ENCODE assay signal across 1 cellular context in the genomic region with DNA sequence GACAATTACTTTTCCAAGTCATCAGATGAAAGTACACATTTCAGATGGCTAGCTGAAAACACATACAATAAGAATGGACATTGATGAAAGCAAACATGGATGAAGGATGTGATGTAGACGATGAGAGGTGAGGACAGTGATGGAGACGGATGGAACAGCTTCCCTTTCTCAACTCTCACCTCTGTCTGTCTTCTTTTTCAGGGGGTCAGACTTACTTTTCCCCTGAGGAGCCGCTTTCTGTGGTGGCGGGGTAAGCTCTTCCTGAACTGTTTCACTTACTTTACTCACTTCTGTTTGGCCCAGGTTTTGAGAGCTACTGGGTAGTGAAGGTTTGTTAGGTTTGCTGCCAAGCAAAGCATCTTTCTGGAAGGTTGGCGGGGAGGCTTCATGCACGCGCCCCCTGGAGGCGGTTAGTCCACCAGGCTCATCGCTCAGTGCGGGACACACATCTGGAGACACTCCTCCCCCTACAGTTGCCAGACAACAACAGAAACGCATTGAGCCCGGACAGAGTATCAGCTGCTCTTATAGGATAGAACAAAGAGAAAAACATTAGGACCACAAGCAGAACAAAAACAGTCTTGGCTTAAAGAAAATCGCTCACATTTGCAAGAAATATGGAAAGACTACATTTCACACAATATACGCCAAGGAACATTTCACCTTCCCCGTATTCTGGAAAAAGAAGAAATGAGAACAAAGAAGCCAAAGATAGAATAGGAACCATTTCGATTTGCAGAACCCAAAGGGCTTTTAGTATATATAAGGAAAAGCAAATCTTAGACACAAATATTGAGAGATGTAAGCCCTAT.
TF ChIP-seq lines count a peak whose summit lies in the region.

No MANE protein-coding gene starts in this region.

TF ChIP-seq in HepG2, 621 proteins besides CTCF, POLR2A, EP300 and RAD21 (continued from another document):
- peak; percentile 65; the same call in 1 of the 2 replicates for TF ChIP-seq ERF (CRISPR knock-in tag; IDR thresholded peaks at IDR 0.05)
- TF ChIP-seq HMG20B (CRISPR knock-in tag; conservative IDR thresholded peaks at IDR 0.05), result 0 out of 2 replicates have a peak, but pooled peaks have one; percentile 30
- TF ChIP-seq ZNF543 (CRISPR knock-in tag; IDR thresholded peaks at IDR 0.05), result no peak
- TF ChIP-seq, protein P1, sequence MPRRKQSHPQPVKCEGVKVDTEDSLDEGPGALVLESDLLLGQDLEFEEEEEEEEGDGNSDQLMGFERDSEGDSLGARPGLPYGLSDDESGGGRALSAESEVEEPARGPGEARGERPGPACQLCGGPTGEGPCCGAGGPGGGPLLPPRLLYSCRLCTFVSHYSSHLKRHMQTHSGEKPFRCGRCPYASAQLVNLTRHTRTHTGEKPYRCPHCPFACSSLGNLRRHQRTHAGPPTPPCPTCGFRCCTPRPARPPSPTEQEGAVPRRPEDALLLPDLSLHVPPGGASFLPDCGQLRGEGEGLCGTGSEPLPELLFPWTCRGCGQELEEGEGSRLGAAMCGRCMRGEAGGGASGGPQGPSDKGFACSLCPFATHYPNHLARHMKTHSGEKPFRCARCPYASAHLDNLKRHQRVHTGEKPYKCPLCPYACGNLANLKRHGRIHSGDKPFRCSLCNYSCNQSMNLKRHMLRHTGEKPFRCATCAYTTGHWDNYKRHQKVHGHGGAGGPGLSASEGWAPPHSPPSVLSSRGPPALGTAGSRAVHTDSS (CRISPR knock-in tag; conservative IDR thresholded peaks at IDR 0.05), result no peak
- no peak for TF ChIP-seq NBN (conservative IDR thresholded peaks at IDR 0.05)
- TF ChIP-seq, protein P2, sequence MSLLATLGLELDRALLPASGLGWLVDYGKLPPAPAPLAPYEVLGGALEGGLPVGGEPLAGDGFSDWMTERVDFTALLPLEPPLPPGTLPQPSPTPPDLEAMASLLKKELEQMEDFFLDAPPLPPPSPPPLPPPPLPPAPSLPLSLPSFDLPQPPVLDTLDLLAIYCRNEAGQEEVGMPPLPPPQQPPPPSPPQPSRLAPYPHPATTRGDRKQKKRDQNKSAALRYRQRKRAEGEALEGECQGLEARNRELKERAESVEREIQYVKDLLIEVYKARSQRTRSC (CRISPR knock-in tag; IDR thresholded peaks at IDR 0.05; ENCODE audit: low read depth), result no peak
TF ChIP-seq in HepG2: peak in this region for 114.
